Comparison of ENCODE assay signal across 16 cellular contexts in genomic region chr5:41408676-41409443, GRCh38.
DNase-seq lines count a peak whose midpoint lies in the region; ATAC-seq and TF ChIP-seq lines count a peak whose summit lies in the region.
"Had no signal": no experiment of that assay in that cellular context is flagged by ENCODE, and none has a peak within 500 bp of the region (broad histone marks: within the 10 kb centered on the region; RNA-seq: fewer than 3 reads in every experiment).

No MANE protein-coding gene starts in this region.

- WGBS in lung, 2 donors, result 81 to 91% methylated on average over 6 of the region's 6 CpGs

- TF ChIP-seq CTCF in epithelial cell of esophagus (IDR thresholded peaks at IDR 0.05; ENCODE audit: insufficient read depth, low read depth, low read length, missing control alignments) (no peak), lung (IDR thresholded peaks at IDR 0.05; ENCODE audit: control extremely low read depth, extremely low read depth) (no peak)

- peaks cover 0 to 21% of the 10 kb centered on the region in 2 donors for H3K4me1 ChIP-seq in lung (ENCODE audit: control insufficient read depth in 2 of 2, insufficient read depth in 2 of 2, low read length in 2 of 2)
- H3K4me1 ChIP-seq: left lung had no signal

- DNase-seq in EH (ENCODE audit: low read depth) (peak; percentile 72), OCI-M1 (lab: John Stamatoyannopoulos, UW) (peak; percentile 14), epithelial cell of esophagus (ENCODE audit: low read depth) (peak; percentile 67), lung (ENCODE audit: low spot score) (no peak), hypothalamus (lab: John Stamatoyannopoulos, UW) (no peak), cerebellar nuclear complex (lab: John Stamatoyannopoulos, UW) (no peak), inferior parietal cortex (ENCODE audit: extremely low spot score) (no peak)
- DNase-seq: activated CD4-positive, alpha-beta T cell treated with anti-CD3 and anti-CD28 coated beads for 36 hours; activated T-cell treated with anti-CD3 and anti-CD28 coated beads, Interleukin-2, amount 50 U/mL, for 24 hours; C1 segment of cervical spinal cord; glutamatergic neuron; left lung; MV-4-11; NCI-H2171 treated with DMSO at 0.1 percent for 48 hours; retina had no signal

- no peaks in the 10 kb centered on the region for H3K36me3 ChIP-seq in lung (ENCODE audit: control insufficient read depth in 2 of 2, insufficient read depth in 2 of 2, low read length in 2 of 2)
- H3K36me3 ChIP-seq: left lung had no signal

- no peaks in the 10 kb centered on the region for H3K27me3 ChIP-seq in lung (ENCODE audit: control insufficient read depth, insufficient read depth)
- H3K27me3 ChIP-seq: left lung had no signal

- peak; percentile 30 for ATAC-seq in lung (ENCODE audit: insufficient read depth, low FRiP score)
- ATAC-seq in GM21381 (IDR thresholded peaks at IDR 0.05; ENCODE audit: unreplicated experiment), result no peak
- ATAC-seq: activated CD4-positive, alpha-beta T cell treated with anti-CD3 and anti-CD28 coated beads for 36 hours; left lung had no signal

- peak overlapping the region in 1 of 2 donors; percentile 86 for H3K27ac ChIP-seq in lung (ENCODE audit: low read depth in 1 of 2, low read length in 1 of 2)
- H3K27ac ChIP-seq: left lung had no signal

- H3K9me3 ChIP-seq in lung (ENCODE audit: control insufficient read depth in 2 of 2, insufficient read depth in 1 of 2, low read length in 1 of 2), result no peaks in the 10 kb centered on the region
- H3K9me3 ChIP-seq: left lung had no signal

- H3K4me3 ChIP-seq in epithelial cell of esophagus (ENCODE audit: low read length), result no peak overlapping the region
- H3K4me3 ChIP-seq in lung, result no peak overlapping the region
- H3K4me3 ChIP-seq: left lung had no signal

Comparison
In these comparisons a context has a peak if more than half of its experiments do, and no peak if none do; other contexts are left out.
1. DNase-seq: peak in EH (single experiment), OCI-M1 (single experiment) and epithelial cell of esophagus (single experiment); none in lung (single experiment), hypothalamus (0 of 51), cerebellar nuclear complex (0 of 2) and inferior parietal cortex (single experiment).